Comparison of ENCODE assay signal across 6 cellular contexts in the genomic region with DNA sequence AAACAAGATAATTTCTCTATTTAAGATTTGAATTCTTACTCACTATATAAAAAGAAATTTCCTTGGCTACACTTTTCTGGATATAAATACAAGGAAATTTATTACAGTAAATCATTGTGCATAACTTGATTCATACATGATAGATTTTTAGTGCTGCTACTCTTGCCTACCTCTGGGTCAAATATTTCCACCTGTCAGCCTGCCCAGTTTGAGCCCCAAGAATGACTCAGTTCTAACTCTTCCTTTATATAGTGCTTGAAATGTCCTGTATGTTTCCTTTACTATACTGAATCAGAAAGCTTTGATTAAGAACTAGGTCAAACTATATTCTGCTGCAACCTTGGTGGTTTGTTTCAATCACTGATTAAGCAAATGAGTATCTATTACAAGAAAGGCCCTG.
"Had no signal": no experiment of that assay in that cellular context is flagged by ENCODE, and none has a peak within 500 bp of the region (broad histone marks: within the 10 kb centered on the region; RNA-seq: fewer than 3 reads in every experiment).

No MANE protein-coding gene starts in this region.

- DNase-seq: IMR-90, KBM-7, KG1 had no signal

- H3K36me3 Mint-ChIP-seq: IgD-negative memory B cell had no signal

- ATAC-seq: HepG2, K562 had no signal

- H3K4me3 Mint-ChIP-seq: IgD-negative memory B cell had no signal

- H3K27me3 Mint-ChIP-seq: IgD-negative memory B cell had no signal

- H3K4me1 Mint-ChIP-seq: IgD-negative memory B cell had no signal

- H3K9me3 Mint-ChIP-seq: IgD-negative memory B cell had no signal

- H3K27ac Mint-ChIP-seq: IgD-negative memory B cell had no signal
